ENCODE assay signal across 21 cellular contexts in genomic region chr11:78737891-78738290, GRCh38.
"Had no signal": no experiment of that assay in that cellular context is flagged by ENCODE, and none has a peak within 500 bp of the region (broad histone marks: within the 10 kb centered on the region; RNA-seq: fewer than 3 reads in every experiment).

No MANE protein-coding gene starts in this region.

- H3K27ac ChIP-seq: adrenal gland, SJSA1 had no signal

- DNase-seq: activated CD4-positive, alpha-beta T cell treated with anti-CD3 and anti-CD28 coated beads for 4 hours; activated CD8-positive, alpha-beta memory T cell treated with anti-CD3 and anti-CD28 coated beads, Interleukin-2, amount 50 U/mL, for 4 hours; activated CD8-positive, alpha-beta T cell treated with anti-CD3 and anti-CD28 coated beads for 36 hours; activated naive CD4-positive, alpha-beta T cell treated with anti-CD3 and anti-CD28 coated beads, Interleukin-2, amount 50 U/mL, for 16 hours; activated naive CD8-positive, alpha-beta T cell treated with anti-CD3 and anti-CD28 coated beads, Interleukin-2, amount 10 ng/mL, durations not matched to agents 7 days and 5 days; adrenal gland; aorta; Kasumi-1; NCI-H1105 treated with DMSO at 0.1 percent for 48 hours; NCI-H1436 treated with DMSO at 0.1 percent for 48 hours; NCI-H187; NCI-H2081; NCI-H510A treated with DMSO at 0.1 percent for 48 hours; NCI-H69; NK-92 treated with Interleukin-12 subunit alpha and Interleukin-12 subunit beta, amount 100 ng/mL, for 24 hours; PC-3; SHP77; SW 1271 had no signal

- H3K36me3 ChIP-seq: adrenal gland, SJSA1 had no signal

- ATAC-seq: activated CD4-positive, CD25-positive, alpha-beta regulatory T cell treated with anti-CD3 and anti-CD28 coated beads, Interleukin-2, amount 50 U/mL, for 24 hours; activated CD8-positive, alpha-beta T cell treated with anti-CD3 and anti-CD28 coated beads for 36 hours; PC-3; SK-N-SH treated with all-trans-retinoic acid at 6 μM for 48 hours had no signal

- H3K9me3 ChIP-seq: adrenal gland, SJSA1 had no signal

- H3K27me3 ChIP-seq: adrenal gland, SJSA1 had no signal

- H3K4me3 ChIP-seq: adrenal gland, SJSA1 had no signal

- H3K4me1 ChIP-seq: adrenal gland, SJSA1 had no signal
